8 cellular contexts compared by ENCODE assay signal in the genomic region with DNA sequence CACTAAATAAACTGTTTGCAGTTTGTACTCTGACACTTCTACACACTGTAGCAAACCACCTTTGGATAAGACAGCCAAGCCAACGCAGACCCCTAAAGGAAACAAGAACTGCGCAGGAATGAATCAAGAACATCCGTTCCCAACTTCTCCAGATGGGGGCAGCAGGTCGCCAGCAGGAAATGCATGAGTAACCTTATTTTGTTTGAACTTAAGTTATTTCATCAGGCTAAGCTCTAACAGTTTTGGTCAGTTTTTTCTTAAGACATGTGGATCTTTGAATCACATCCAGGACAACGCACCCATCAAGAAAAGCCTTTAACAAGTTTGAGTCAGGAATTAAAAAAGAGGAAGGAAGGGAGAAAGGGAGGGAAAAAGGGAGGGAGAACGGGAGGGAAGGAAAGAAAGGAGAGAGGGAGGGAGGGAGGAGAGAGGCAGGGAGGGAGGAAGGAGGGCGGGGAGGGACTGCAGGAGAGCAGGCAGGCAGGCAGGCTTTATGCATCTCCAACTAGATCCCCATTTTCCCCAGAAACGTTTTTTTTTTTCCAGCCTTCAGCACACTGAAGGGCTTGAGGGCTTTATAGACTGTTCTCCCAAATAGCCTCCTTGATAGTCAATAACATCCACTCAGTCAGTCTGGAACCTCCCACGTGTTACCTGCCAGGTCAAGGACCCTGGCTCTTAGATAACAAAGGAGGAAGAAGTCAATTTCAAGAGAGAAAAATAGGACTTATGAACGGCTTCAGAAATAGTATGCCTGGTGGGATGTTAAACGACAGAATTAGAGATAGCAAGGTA.
DNase-seq lines count a peak whose midpoint lies in the region; ATAC-seq and TF ChIP-seq lines count a peak whose summit lies in the region.

No MANE protein-coding gene starts in this region.

- peaks cover 0 to 11% (median 10%) of the 10 kb centered on the region in 5 donors for H3K4me1 ChIP-seq in subcutaneous abdominal adipose tissue (ENCODE audit: control insufficient read depth in 5 of 5, insufficient read depth in 5 of 5, low read length in 5 of 5)

- peak; percentile 82 for TF ChIP-seq CTCF in LNCAP (IDR thresholded peaks at IDR 0.05)

- no peak for ATAC-seq in HG02973 (IDR thresholded peaks at IDR 0.05; ENCODE audit: unreplicated experiment)

- DNase-seq in DMS53 (lab: John Stamatoyannopoulos, UW), result peak; percentile 83
- peak; percentile 10 for DNase-seq in SIG-M5 (lab: John Stamatoyannopoulos, UW)
- DNase-seq in activated naive CD4-positive, alpha-beta T cell (lab: John Stamatoyannopoulos, UW), result peak; percentile 13 to 44 (median 28)
- DNase-seq in foreskin melanocyte, result peak; percentile 77
- DNase-seq in non-pigmented ciliary epithelial cell (ENCODE audit: low read depth), result peak; percentile 54

- H3K9me3 ChIP-seq in subcutaneous abdominal adipose tissue (ENCODE audit: control insufficient read depth in 5 of 5, low read length in 5 of 5), result no peaks in the 10 kb centered on the region

- H3K9ac ChIP-seq in subcutaneous abdominal adipose tissue (ENCODE audit: low read length in 5 of 5), result peak overlapping the region in 3 of 5 donors; percentile 20 to 54 (median 26)

- H3K27me3 ChIP-seq in subcutaneous abdominal adipose tissue (ENCODE audit: control insufficient read depth in 5 of 5, insufficient read depth in 4 of 5, low read length in 5 of 5), result no peaks in the 10 kb centered on the region

- peak overlapping the region; percentile 43 for H3K27ac ChIP-seq in subcutaneous abdominal adipose tissue (ENCODE audit: low read depth, low read length)

- H3K4me3 ChIP-seq in subcutaneous abdominal adipose tissue (ENCODE audit: low read depth in 1 of 5, low read length in 5 of 5), result peak overlapping the region in 4 of 5 donors; percentile 32 to 58 (median 43)

- H3K36me3 ChIP-seq in subcutaneous abdominal adipose tissue (ENCODE audit: control insufficient read depth in 5 of 5, insufficient read depth in 5 of 5, low read length in 5 of 5), result no peaks in the 10 kb centered on the region

Comparison
In these comparisons a context has a peak if more than half of its experiments do, and no peak if none do; other contexts are left out.
1. DNase-seq: peak in every context shown above with its lines; median percentile 83 in DMS53; 77 in foreskin melanocyte; 54 in non-pigmented ciliary epithelial cell; 28 in activated naive CD4-positive, alpha-beta T cell; 10 in SIG-M5.